ENCODE assay signal across 19 cellular contexts in the genomic region with DNA sequence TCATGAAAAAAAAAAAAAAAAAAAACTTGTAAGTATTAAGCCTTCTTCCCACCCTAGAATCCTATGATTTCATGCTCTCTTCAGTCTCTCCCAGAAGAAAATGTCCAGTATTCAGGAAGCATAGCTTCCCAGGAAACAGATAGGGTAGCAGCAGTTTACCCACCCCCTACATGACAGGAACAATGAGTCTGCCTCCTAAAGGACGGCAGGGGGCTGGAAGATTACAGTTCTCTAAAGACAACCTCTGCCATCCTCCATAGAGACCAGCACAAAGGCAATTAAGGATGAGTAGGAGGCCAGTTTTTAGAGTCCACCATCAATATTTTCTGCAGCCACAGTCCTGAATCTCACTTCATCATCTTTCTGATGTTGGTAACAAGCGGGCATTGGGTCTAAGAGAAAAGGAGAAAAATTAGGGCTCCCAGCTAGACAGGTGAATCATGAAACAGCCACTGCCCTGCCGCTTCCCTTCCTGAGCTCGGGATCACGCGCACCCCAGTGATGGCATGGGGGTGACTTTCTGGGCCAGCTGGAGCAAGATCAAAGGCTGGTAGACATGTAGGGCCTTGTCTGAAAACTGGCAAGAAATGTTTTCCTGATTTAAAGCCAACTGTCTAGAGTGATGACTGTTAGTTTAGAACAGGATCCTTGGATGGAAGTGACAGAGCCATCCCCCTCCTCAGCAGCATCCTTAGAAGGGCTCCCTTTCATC.
"Had no signal": no experiment of that assay in that cellular context is flagged by ENCODE, and none has a peak within 500 bp of the region (broad histone marks: within the 10 kb centered on the region; RNA-seq: fewer than 3 reads in every experiment).

No MANE protein-coding gene starts in this region.

- H3K4me1 ChIP-seq: left lung had no signal

- H3K36me3 ChIP-seq: brain microvascular endothelial cell, esophagus squamous epithelium, left lung had no signal

- H3K27me3 ChIP-seq: brain microvascular endothelial cell, left lung had no signal

- H3K4me3 ChIP-seq: coronary artery, esophagus squamous epithelium, left lung, smooth muscle cell had no signal

- DNase-seq: activated CD4-positive, alpha-beta T cell treated with anti-CD3 and anti-CD28 coated beads, Interleukin-2, amount 50 U/mL, for 48 hours; activated naive CD4-positive, alpha-beta T cell treated with anti-CD3 and anti-CD28 coated beads, Interleukin-2, amount 10 ng/mL, durations not matched to agents 7 days and 5 days; activated naive CD8-positive, alpha-beta T cell treated with anti-CD3 and anti-CD28 coated beads, Interleukin-2, amount 50 U/mL, for 24 hours; aorta; brain microvascular endothelial cell; esophagus squamous epithelium; hippocampal formation; kidney; left lung; mesenchymal stem cell; naive thymus-derived CD4-positive, alpha-beta T cell; stimulated activated CD4-positive, alpha-beta T cell treated with anti-CD3 and anti-CD28 coated beads, Interleukin-4, amount 100 ng/mL, for 1 hour; stimulated activated naive CD8-positive, alpha-beta T cell treated with anti-CD3 and anti-CD28 coated beads, Interleukin-15, amount 100 ng/mL, for 72 hours; T-helper 2 cell; trophoblast cell had no signal

- H3K27ac ChIP-seq: brain microvascular endothelial cell, coronary artery, esophagus squamous epithelium, left lung had no signal

- ATAC-seq: activated naive CD8-positive, alpha-beta T cell treated with anti-CD3 and anti-CD28 coated beads, Interleukin-2, amount 50 U/mL, for 24 hours; activated T-helper 17 cell treated with anti-CD3 and anti-CD28 coated beads, Interleukin-2, amount 50 U/mL, for 72 hours; left lung; naive thymus-derived CD4-positive, alpha-beta T cell; sciatic nerve; stimulated activated naive CD8-positive, alpha-beta T cell treated with anti-CD3 and anti-CD28 coated beads, Interleukin-15, amount 100 ng/mL, for 72 hours had no signal

- H3K9me3 ChIP-seq: esophagus squamous epithelium, left lung had no signal
